ENCODE assay signal across 24 cellular contexts in genomic region chr10:77474939-77475338, GRCh38.
"Had no signal": no experiment of that assay in that cellular context is flagged by ENCODE, and none has a peak within 500 bp of the region (broad histone marks: within the 10 kb centered on the region; RNA-seq: fewer than 3 reads in every experiment).

No MANE protein-coding gene starts in this region.

- ATAC-seq: natural killer cell treated with Interleukin-12 subunit alpha and Interleukin-12 subunit beta and Interleukin-15 and Interleukin-18, amount 100 ng/mL, for 72 hours; right cardiac atrium; stimulated activated effector memory CD8-positive, alpha-beta T cell treated with anti-CD3 and anti-CD28 coated beads, Interleukin-12 subunit alpha, Interleukin-12 subunit beta, amount 100 ng/mL, for 72 hours; stimulated activated naive B cell treated with anti-CD40 and anti-IgM and Interleukin-4, amounts not matched to agents 10 μg/mL and 1 μg/mL and 100 μg/mL, for 72 hours had no signal

- H3K4me1 ChIP-seq: parathyroid adenoma, thyroid gland, tibial nerve, upper lobe of left lung, vagina had no signal

- DNase-seq: nephron progenitor cell; nucleus accumbens; posterior cingulate gyrus; psoas muscle; right cardiac atrium; right lobe of liver; sigmoid colon; stimulated activated CD4-positive, alpha-beta T cell treated with anti-CD3 and anti-CD28 coated beads, Interleukin-15, amount 100 ng/mL, for 24 hours; stimulated activated CD4-positive, alpha-beta T cell treated with anti-CD3 and anti-CD28 coated beads, Interleukin-2, amount 100 ng/mL, for 24 hours; stimulated activated CD4-positive, alpha-beta T cell treated with anti-CD3 and anti-CD28 coated beads, Interleukin-2, amount 100 ng/mL, for 48 hours; stimulated activated CD4-positive, alpha-beta T cell treated with anti-CD3 and anti-CD28 coated beads, Interleukin-4, amount 100 ng/mL, for 24 hours; stimulated activated naive B cell treated with anti-CD40 and anti-IgM and Interleukin-4, amounts not matched to agents 10 μg/mL and 1 μg/mL and 100 μg/mL, for 72 hours; stimulated activated naive CD4-positive, alpha-beta T cell treated with Interleukin-2 at 50 U/mL for 16 hours; stomach; thyroid gland; trophoblast cell; upper lobe of left lung had no signal

- H3K36me3 ChIP-seq: neutrophil, right lobe of liver, stomach, thoracic aorta, thyroid gland, tibial nerve, upper lobe of left lung, vagina had no signal

- H3K4me3 ChIP-seq: psoas muscle, right lobe of liver, sigmoid colon, stomach, thoracic aorta, thyroid gland, tibial nerve, upper lobe of left lung, vagina had no signal

- H3K9me3 ChIP-seq: neutrophil, psoas muscle, right lobe of liver, stomach, thoracic aorta, thyroid gland, tibial nerve, upper lobe of left lung, vagina had no signal

- H3K27me3 ChIP-seq: right lobe of liver, sigmoid colon, stomach, thyroid gland, tibial nerve, upper lobe of left lung, vagina had no signal

- H3K9ac ChIP-seq: parathyroid adenoma had no signal

- H3K27ac ChIP-seq: neutrophil, parathyroid adenoma, psoas muscle, right lobe of liver, sigmoid colon, stomach, thoracic aorta, thyroid gland, tibial nerve, upper lobe of left lung, vagina had no signal
